In the genomic region with DNA sequence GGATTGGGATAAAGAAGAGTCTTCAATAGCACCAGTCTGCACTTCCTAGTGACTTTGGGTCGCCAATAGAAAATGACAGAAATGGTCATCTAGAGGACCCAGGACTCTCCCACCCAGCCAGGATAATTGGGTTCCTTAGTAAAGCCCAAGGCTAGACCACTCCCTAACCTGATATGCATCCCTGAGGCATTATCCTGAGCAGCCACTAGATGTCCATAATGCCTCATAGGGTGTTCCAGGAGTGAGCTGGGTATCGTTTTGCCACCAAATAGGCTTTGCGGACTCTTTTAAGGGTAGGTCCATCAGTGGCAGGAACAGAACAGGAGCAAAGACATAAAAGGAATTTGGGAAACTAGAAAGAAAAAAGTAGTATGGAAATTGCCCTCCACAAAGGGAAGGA, we compare ENCODE assay signal across 11 cellular contexts. TPM values are rescaled to one million over a fixed set of nuclear protein-coding genes. Genes with fewer than 3 reads are reported as not detected.
DNase-seq lines count a peak whose midpoint lies in the region; ATAC-seq and TF ChIP-seq lines count a peak whose summit lies in the region.
"Had no signal": no experiment of that assay in that cellular context is flagged by ENCODE, and none has a peak within 500 bp of the region (broad histone marks: within the 10 kb centered on the region; RNA-seq: fewer than 3 reads in every experiment).

No MANE protein-coding gene starts in this region.

- H3K27ac ChIP-seq in mammary epithelial cell (ENCODE audit: insufficient read depth, low read depth, low read length) (no peak overlapping the region), osteoblast (ENCODE audit: low read depth, low read length) (no peak overlapping the region)
- H3K27ac ChIP-seq: epithelial cell of prostate had no signal

- H3K4me1 ChIP-seq in mammary epithelial cell (ENCODE audit: insufficient read depth, low read length) (peaks cover 13% of the 10 kb centered on the region), osteoblast (ENCODE audit: insufficient read depth, low read length) (peaks cover 7% of the 10 kb centered on the region)

- intact Hi-C loops in mammary epithelial cell (cut with micrococcal nuclease): loop anchor here (5.0 kb wide), 1 partner anchor 172 kb away; no protein-coding TSS in a partner anchor

- H3K4me3 ChIP-seq in mammary epithelial cell (replicated peaks in 1 of 3; ENCODE audit: insufficient read depth in 1 of 3, low read depth in 2 of 3, low read length in 3 of 3): no peak overlapping the region
- H3K4me3 ChIP-seq in osteoblast (ENCODE audit: insufficient read depth, low read length): no peak overlapping the region

- no TSS peak for BruUV-seq in mammary epithelial cell (replicated peaks; lab: Mats Ljungman, UMichigan)

- H3K4me2 ChIP-seq in mammary epithelial cell (ENCODE audit: insufficient read depth, low read depth, low read length) (no peak overlapping the region), osteoblast (ENCODE audit: insufficient read depth, low read length) (no peak overlapping the region)

- H3K27me3 ChIP-seq in mammary epithelial cell (ENCODE audit: insufficient read depth, low read length): no peaks in the 10 kb centered on the region
- H3K27me3 ChIP-seq in osteoblast (ENCODE audit: insufficient read depth, low read length): no peaks in the 10 kb centered on the region

- CTCF ChIA-PET in mammary epithelial cell (lab: Charles Lee; ENCODE audit: low non-redundant PET): no interaction called here

- TF ChIP-seq CTCF in mammary epithelial cell (conservative IDR thresholded peaks at IDR 0.05 in 1 of 2, IDR thresholded peaks at IDR 0.05 in 1 of 2; ENCODE audit: extremely low read depth in 1 of 2, insufficient read depth in 1 of 2, low read depth in 1 of 2, low read length in 2 of 2) (peak; percentile 30 to 39), osteoblast (IDR thresholded peaks at IDR 0.05; ENCODE audit: extremely low read depth, low read depth, low read length) (peak; percentile 54)

- H4K20me1 ChIP-seq in mammary epithelial cell (ENCODE audit: insufficient read depth, low read length): peaks cover 4% of the 10 kb centered on the region
- H4K20me1 ChIP-seq in osteoblast (ENCODE audit: insufficient read depth, low read length): peaks cover 57% of the 10 kb centered on the region

- H3K9ac ChIP-seq in mammary epithelial cell (ENCODE audit: insufficient read depth, low read length): no peak overlapping the region

- H2AFZ ChIP-seq in mammary epithelial cell (ENCODE audit: low read depth, low read length) (no peak overlapping the region), osteoblast (ENCODE audit: low read length) (no peak overlapping the region)

- in situ Hi-C loops in mammary epithelial cell (cut with MboI; ENCODE audit: low sequenced_read_pairs in 2 of 2): no loop called here

- WGBS in mammary epithelial cell (ENCODE audit: low coverage, missing lambda C conversion rate): 97% methylated on average over 3 of the region's 3 CpGs

- peak; percentile 67 for DNase-seq in DMS 273 (lab: John Stamatoyannopoulos, UW; ENCODE audit: unreplicated experiment)
- no peak for DNase-seq in DMS 273 treated with DMSO at 0.1 percent for 48 hours (lab: John Stamatoyannopoulos, UW)
- DNase-seq in NCI-H1105 (lab: John Stamatoyannopoulos, UW): peak; percentile 11
- DNase-seq in mammary epithelial cell: no peak
- peak; percentile 60 for DNase-seq in osteoblast (ENCODE audit: insufficient read length, low spot score, missing footprints)
- DNase-seq in activated CD4-positive, alpha-beta T cell treated with anti-CD3 and anti-CD28 coated beads, Interleukin-2, amount 50 U/mL, for 1 hour: no peak
- no peak for DNase-seq in activated CD4-positive, alpha-beta T cell treated with anti-CD3 and anti-CD28 coated beads for 1 hour
- DNase-seq: 8988T, activated B cell treated with CpG ODN at 0.5 μM for 24 hours had no signal

- dilution Hi-C loops in mammary epithelial cell (cut with HindIII; ENCODE audit: low sequenced_read_pairs): no loop called here

- H3K9me3 ChIP-seq in mammary epithelial cell (replicated peaks; ENCODE audit: insufficient read depth, low read length): no peaks in the 10 kb centered on the region
- no peaks in the 10 kb centered on the region for H3K9me3 ChIP-seq in osteoblast (ENCODE audit: low read depth, low read length)

- no peak for ATAC-seq in HG02588 (IDR thresholded peaks at IDR 0.05; ENCODE audit: unreplicated experiment)

- H3K36me3 ChIP-seq in mammary epithelial cell (ENCODE audit: insufficient read depth, low read length) (no peaks in the 10 kb centered on the region), osteoblast (ENCODE audit: insufficient read depth, low read length) (no peaks in the 10 kb centered on the region)

- peaks cover 6% of the 10 kb centered on the region for H3K79me2 ChIP-seq in mammary epithelial cell (ENCODE audit: insufficient read depth, low read length)
- H3K79me2 ChIP-seq in osteoblast (ENCODE audit: insufficient read depth, low read length): peaks cover 7% of the 10 kb centered on the region

RNA-seq across cellular contexts. Expression of a gene that starts 4.5 kb away (rescaled TPM):
- total RNA-seq in mammary epithelial cell: under 1 TPM; under 0.01 to 0.07 TPM
- 0.16 TPM for polyA plus RNA-seq in mammary epithelial cell
- not detected for polyA minus RNA-seq in mammary epithelial cell
- 0.29 and 0.72 TPM in 2 replicates for total RNA-seq in osteoblast

Comparison
In these comparisons a context has a peak if more than half of its experiments do, and no peak if none do; other contexts are left out.
1. DNase-seq: peak in DMS 273 (single experiment), NCI-H1105 (single experiment) and osteoblast (single experiment); none in DMS 273 treated with DMSO at 0.1 percent for 48 hours (single experiment), mammary epithelial cell (single experiment), activated CD4-positive, alpha-beta T cell treated with anti-CD3 and anti-CD28 coated beads, Interleukin-2, amount 50 U/mL, for 1 hour (single experiment) and activated CD4-positive, alpha-beta T cell treated with anti-CD3 and anti-CD28 coated beads for 1 hour (single experiment).